ENCODE assay signal across 12 cellular contexts in the genomic region with DNA sequence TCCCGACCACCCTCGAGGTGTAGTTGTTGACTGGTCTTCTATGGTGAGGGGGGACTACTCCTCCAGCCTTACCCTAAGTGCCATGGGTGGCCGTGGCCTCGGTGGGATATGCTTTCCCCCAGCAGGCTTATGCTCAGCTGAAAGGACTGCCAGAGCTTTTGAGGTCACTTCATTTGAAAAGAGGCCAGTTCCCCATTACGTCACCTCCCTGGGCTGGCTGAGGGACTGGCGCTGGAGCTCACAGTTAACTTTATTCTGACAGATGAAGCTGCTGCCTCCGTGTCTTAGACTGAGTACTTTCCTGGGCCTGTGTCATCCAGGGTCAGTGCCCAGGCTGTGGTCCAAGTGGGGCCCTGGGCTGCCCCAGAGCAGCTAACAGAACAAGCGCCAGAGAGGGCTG. TPM values are rescaled to one million over a fixed set of nuclear protein-coding genes. Genes with fewer than 3 reads are reported as not detected.
DNase-seq lines count a peak whose midpoint lies in the region; ATAC-seq and TF ChIP-seq lines count a peak whose summit lies in the region.
"Had no signal": no experiment of that assay in that cellular context is flagged by ENCODE, and none has a peak within 500 bp of the region (broad histone marks: within the 10 kb centered on the region; RNA-seq: fewer than 3 reads in every experiment).

No MANE protein-coding gene starts in this region.

- H3K27me3 ChIP-seq in esophagus muscularis mucosa (no peaks in the 10 kb centered on the region), liver (ENCODE audit: control insufficient read depth in 4 of 4, insufficient read depth in 4 of 4, low read length in 3 of 4) (no peaks in the 10 kb centered on the region), testis (no peaks in the 10 kb centered on the region)

- no peaks in the 10 kb centered on the region for H3K9me3 ChIP-seq in esophagus muscularis mucosa
- H3K9me3 ChIP-seq in liver (ENCODE audit: control insufficient read depth in 4 of 4, low read length in 3 of 4): no peaks in the 10 kb centered on the region
- H3K9me3 ChIP-seq in testis: no peaks in the 10 kb centered on the region

- no peak for TF ChIP-seq RAD21 in liver (IDR thresholded peaks at IDR 0.05)

- DNase-seq in LHCN-M2 (ENCODE audit: low read depth) (peak; percentile 12), esophagus muscularis mucosa (ENCODE audit: extremely low spot score) (peak; percentile 93), testis (peak; percentile 80), NCI-H774 (lab: John Stamatoyannopoulos, UW) (no peak), H4 (ENCODE audit: low spot score) (no peak)
- DNase-seq in activated effector memory CD4-positive, alpha-beta T cell treated with anti-CD3 and anti-CD28 coated beads, Interleukin-2, amount 50 U/mL, for 16 hours: no peak
- DNase-seq: activated CD4-positive, alpha-beta T cell treated with anti-CD3 and anti-CD28 coated beads, Interleukin-2, amount 50 U/mL, for 4 hours; Calu3 had no signal

- no peak for TF ChIP-seq EP300 in esophagus muscularis mucosa (IDR thresholded peaks at IDR 0.05)

- H3K4me1 ChIP-seq in esophagus muscularis mucosa (peaks cover 29 to 49% (median 36%) of the 10 kb centered on the region in 4 donors), liver (ENCODE audit: control insufficient read depth in 4 of 4, insufficient read depth in 4 of 4, low read length in 3 of 4) (peaks cover 0 to 13% (median 7%) of the 10 kb centered on the region in 4 donors), testis (peaks cover 24% of the 10 kb centered on the region)

- H3K9ac ChIP-seq in liver (ENCODE audit: low read depth in 1 of 2, low read length in 2 of 2): no peak overlapping the region

- WGBS in esophagus muscularis mucosa: no CpG with 5 or more reads among the region's 8 CpGs
- WGBS in liver: 48% methylated on average over 8 of the region's 8 CpGs
- WGBS in testis, 2 donors: 56 to 60% methylated on average over 3 to 8 of the region's 8 CpGs

- H3K36me3 ChIP-seq in esophagus muscularis mucosa (no peaks in the 10 kb centered on the region), liver (ENCODE audit: control insufficient read depth in 4 of 4, insufficient read depth in 3 of 4, low read depth in 1 of 4, low read length in 3 of 4) (no peaks in the 10 kb centered on the region), testis (ENCODE audit: low read depth, missing control alignments) (no peaks in the 10 kb centered on the region)

- H3K4me3 ChIP-seq in esophagus muscularis mucosa (no peak overlapping the region), liver (ENCODE audit: low read depth in 1 of 3, low read length in 3 of 3) (no peak overlapping the region), testis (no peak overlapping the region)

- H3K27ac ChIP-seq in esophagus muscularis mucosa (replicated peaks in 1 of 4) (peak overlapping the region; percentile 27 to 70 (median 52)), liver (ENCODE audit: low read depth in 1 of 2, low read length in 2 of 2) (no peak overlapping the region), testis (peak overlapping the region; percentile 65 to 69)

- no peak for TF ChIP-seq CTCF in esophagus muscularis mucosa (IDR thresholded peaks at IDR 0.05)
- TF ChIP-seq CTCF in liver (IDR thresholded peaks at IDR 0.05; ENCODE audit: low read depth, low read length, missing input control): no peak
- no peak for TF ChIP-seq CTCF in testis (IDR thresholded peaks at IDR 0.05)

- ATAC-seq in HG03520 (IDR thresholded peaks at IDR 0.05; ENCODE audit: unreplicated experiment): no peak

- intact Hi-C loops in esophagus muscularis mucosa (cut with DNase I) (no loop called here), testis (cut with DNase I; ENCODE audit: low total_unique reads) (no loop called here)

- no peak for TF ChIP-seq POLR2A in esophagus muscularis mucosa (IDR thresholded peaks at IDR 0.05; ENCODE audit: low read depth)
- no peak for TF ChIP-seq POLR2A in testis (IDR thresholded peaks at IDR 0.05)

TF ChIP-seq in liver, 16 proteins besides CTCF, POLR2A, EP300 and RAD21:
- no peak for TF ChIP-seq GABPA (IDR thresholded peaks at IDR 0.05 in 1 of 2, conservative IDR thresholded peaks at IDR 0.05 in 1 of 2)
- peak; percentile 59 to 63 for TF ChIP-seq JUND (IDR thresholded peaks at IDR 0.05)
- peak in 1 of 2 donors; percentile 28 for TF ChIP-seq RXRA (IDR thresholded peaks at IDR 0.05)

RNA-seq across cellular contexts. Expression of a gene that starts 42.8 kb away (rescaled TPM):
- total RNA-seq in LHCN-M2 (2014; rRNA removed) (39.1 and 56.6 TPM in 2 replicates), esophagus muscularis mucosa (10 to 100 TPM; 36.5 to 54.8 (median 44.5) TPM), liver (10 to 100 TPM; 37.2 to 74.4 TPM), testis (100 to 1,000 TPM in 1 of 2 donors, 10 to 100 TPM in 1; 96.4 to 156 TPM)
- 5.6 TPM for polyA plus RNA-seq in LHCN-M2 (2012)
- polyA plus RNA-seq in liver (10 to 100 TPM; 12.7 to 13.6 TPM), testis (ENCODE audit: insufficient read depth, low read depth, low replicate concordance) (57.6 TPM)
- total RNA-seq in H4 (2014; rRNA removed; shearing (Covaris generic)): 23.7 and 25.5 TPM in 2 replicates

RNA-seq across cellular contexts. Expression of a gene that starts 48.5 kb away (rescaled TPM):
- total RNA-seq in LHCN-M2 (2014; rRNA removed) (not detected in 2 replicates), esophagus muscularis mucosa (not detected), liver (1 to 10 TPM in 1 of 2 donors, under 1 TPM in 1; under 0.01 to 6.5 TPM), testis (10 to 100 TPM in 1 of 2 donors, 1 to 10 TPM in 1; 1.7 to 22.2 TPM)
- polyA plus RNA-seq in LHCN-M2 (2012): not detected
- polyA plus RNA-seq in liver (under 1 TPM; 0.05 to 0.11 TPM), testis (ENCODE audit: insufficient read depth, low read depth, low replicate concordance) (2.9 TPM)
- 0.27 and 1.5 TPM in 2 replicates for total RNA-seq in H4 (2014; rRNA removed; shearing (Covaris generic))
- total RNA-seq: pulmonary artery endothelial cell had no signal
- polyA plus RNA-seq: keratinocyte had no signal

Comparison
In these comparisons a context has a peak if more than half of its experiments do, and no peak if none do; other contexts are left out.
1. DNase-seq: peak in LHCN-M2 (single experiment), esophagus muscularis mucosa (single experiment) and testis (single experiment); none in NCI-H774 (single experiment), activated effector memory CD4-positive, alpha-beta T cell treated with anti-CD3 and anti-CD28 coated beads, Interleukin-2, amount 50 U/mL, for 16 hours (single experiment) and H4 (single experiment).
2. H3K27ac ChIP-seq: peak in esophagus muscularis mucosa (4 of 4) and testis (2 of 2); none in liver (0 of 2).